19 cellular contexts compared by ENCODE assay signal in genomic region chr2:111246620-111247061, GRCh38.
"Had no signal": no experiment of that assay in that cellular context is flagged by ENCODE, and none has a peak within 500 bp of the region (broad histone marks: within the 10 kb centered on the region; RNA-seq: fewer than 3 reads in every experiment).

No MANE protein-coding gene starts in this region.

- H3K4me1 ChIP-seq: lower lobe of right lung, neural progenitor cell, thyroid gland had no signal

- H3K27ac ChIP-seq: lower lobe of right lung, neural progenitor cell, thyroid gland had no signal

- H3K4me3 ChIP-seq: lower lobe of right lung, mucosa of descending colon, neural progenitor cell, thyroid gland had no signal

- DNase-seq: activated CD4-positive, alpha-beta memory T cell treated with anti-CD3 and anti-CD28 coated beads for 36 hours; activated CD4-positive, alpha-beta T cell treated with anti-CD3 and anti-CD28 coated beads for 48 hours; activated naive CD4-positive, alpha-beta T cell treated with anti-CD3 and anti-CD28 coated beads, Interleukin-2, amount 10 ng/mL, durations not matched to agents 7 days and 5 days; activated T-cell treated with anti-CD3 and anti-CD28 coated beads, Interleukin-2, amount 50 U/mL, for 48 hours; amygdala; cerebellar nuclear complex; cortex of kidney; foreskin melanocyte; kidney; lower lobe of right lung; mesendoderm; mucosa of descending colon; naive thymus-derived CD4-positive, alpha-beta T cell; stimulated activated CD4-positive, alpha-beta T cell treated with anti-CD3 and anti-CD28 coated beads, Interleukin-4, amount 100 ng/mL, for 4 hours; substantia nigra; T-helper 17 cell; thyroid gland had no signal

- H3K9ac ChIP-seq: neural progenitor cell had no signal

- H3K27me3 ChIP-seq: neural progenitor cell, thyroid gland had no signal

- ATAC-seq: left lobe of liver; lower lobe of right lung; mucosa of descending colon; naive thymus-derived CD4-positive, alpha-beta T cell; T-helper 17 cell had no signal

- H3K9me3 ChIP-seq: lower lobe of right lung, mucosa of descending colon, thyroid gland had no signal

- H3K4me2 ChIP-seq: neural progenitor cell had no signal

- H3K36me3 ChIP-seq: lower lobe of right lung, neural progenitor cell, thyroid gland had no signal

- H2AFZ ChIP-seq: neural progenitor cell had no signal
